ENCODE assay signal across 25 cellular contexts in genomic region chr4:128268970-128269369, GRCh38.
"Had no signal": no experiment of that assay in that cellular context is flagged by ENCODE, and none has a peak within 500 bp of the region (broad histone marks: within the 10 kb centered on the region; RNA-seq: fewer than 3 reads in every experiment).

No MANE protein-coding gene starts in this region.

- ATAC-seq: effector memory CD8-positive, alpha-beta T cell; gastrocnemius medialis; left colon; natural killer cell; psoas muscle had no signal

- H3K9me3 ChIP-seq: gastrocnemius medialis, pancreas, suprapubic skin had no signal

- H3K4me3 ChIP-seq: gastrocnemius medialis, pancreas, psoas muscle, right atrium auricular region, spleen, suprapubic skin, tibial nerve had no signal

- H3K4me1 ChIP-seq: gastrocnemius medialis, psoas muscle, right atrium auricular region, spleen, suprapubic skin, tibial nerve had no signal

- FAIRE-seq: astrocyte, kidney, pancreas had no signal

- H3K27ac ChIP-seq: gastrocnemius medialis, pancreas, psoas muscle, right atrium auricular region, spleen, suprapubic skin, tibial nerve had no signal

- DNase-seq: activated CD4-positive, alpha-beta T cell treated with anti-CD3 and anti-CD28 coated beads for 4 hours; activated CD4-positive, alpha-beta T cell treated with anti-CD3 and anti-CD28 coated beads, Interleukin-2, amount 50 U/mL, for 4 hours; activated CD8-positive, alpha-beta memory T cell treated with anti-CD3 and anti-CD28 coated beads, Interleukin-2, amount 50 U/mL, for 4 hours; activated gamma-delta T cell; activated naive CD4-positive, alpha-beta T cell treated with anti-CD3 and anti-CD28 coated beads, Interleukin-2, amount 10 ng/mL, durations not matched to agents 7 days and 5 days; activated naive CD8-positive, alpha-beta T cell treated with anti-CD3 and anti-CD28 coated beads, Interleukin-2, amount 10 ng/mL, durations not matched to agents 7 days and 5 days; activated T-cell treated with anti-CD3 and anti-CD28 coated beads, Interleukin-2, amount 50 U/mL, for 24 hours; caudate nucleus; cortex of kidney; effector memory CD8-positive, alpha-beta T cell; erythroblast; gastrocnemius medialis; glutamatergic neuron; kidney; left colon; mammary epithelial cell; natural killer cell; pancreas; psoas muscle; spleen; stimulated activated naive CD4-positive, alpha-beta T cell had no signal

- H3K27me3 ChIP-seq: gastrocnemius medialis, pancreas, right atrium auricular region, spleen, suprapubic skin, tibial nerve had no signal
